ENCODE assay signal across 1 cellular context in the genomic region with DNA sequence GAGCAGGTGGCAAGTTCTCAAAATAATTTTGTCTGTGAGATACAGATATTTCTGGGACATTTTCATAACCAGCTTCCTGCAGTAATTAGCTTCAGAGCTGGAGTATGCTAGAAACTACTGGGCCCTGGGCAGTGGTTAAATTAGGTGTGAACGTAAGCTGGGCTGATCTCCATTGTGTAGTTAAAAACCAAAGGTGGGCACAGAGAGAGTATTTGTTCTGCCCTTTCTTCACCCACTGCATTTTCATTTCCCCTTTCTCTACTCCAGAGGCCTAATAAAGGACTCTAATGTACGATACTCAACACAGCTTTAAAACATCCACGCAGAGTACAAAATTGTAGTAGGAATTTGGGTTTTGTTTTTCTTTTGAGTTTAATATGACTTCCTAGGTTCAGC.
TF ChIP-seq lines count a peak whose summit lies in the region.

No MANE protein-coding gene starts in this region.

TF ChIP-seq in GM12878, 131 proteins besides CTCF, POLR2A, EP300 and RAD21 (continued from another document):
- TF ChIP-seq RELB (IDR thresholded peaks at IDR 0.05; ENCODE audit: low read depth) (peak; percentile 66), STAT3 (IDR thresholded peaks at IDR 0.05; ENCODE audit: low read depth, low read length) (no peak), BMI1 (IDR thresholded peaks at IDR 0.05; ENCODE audit: borderline replicate concordance) (peak; percentile 78; the same call in 1 of the 2 replicates), NR2C2 (IDR thresholded peaks at IDR 0.05; ENCODE audit: borderline replicate concordance, control insufficient read depth, insufficient read length, low read depth) (no peak), IKZF1 (conservative IDR thresholded peaks at IDR 0.05) (peak; percentile 94), NKRF (conservative IDR thresholded peaks at IDR 0.05) (0 out of 2 replicates have a peak, but pooled peaks have one; percentile 27), NFIC (IDR thresholded peaks at IDR 0.05; ENCODE audit: low read depth, low read length) (no peak), ASH2L (IDR thresholded peaks at IDR 0.05; ENCODE audit: borderline replicate concordance, low read depth) (no peak)
